In the genomic region with DNA sequence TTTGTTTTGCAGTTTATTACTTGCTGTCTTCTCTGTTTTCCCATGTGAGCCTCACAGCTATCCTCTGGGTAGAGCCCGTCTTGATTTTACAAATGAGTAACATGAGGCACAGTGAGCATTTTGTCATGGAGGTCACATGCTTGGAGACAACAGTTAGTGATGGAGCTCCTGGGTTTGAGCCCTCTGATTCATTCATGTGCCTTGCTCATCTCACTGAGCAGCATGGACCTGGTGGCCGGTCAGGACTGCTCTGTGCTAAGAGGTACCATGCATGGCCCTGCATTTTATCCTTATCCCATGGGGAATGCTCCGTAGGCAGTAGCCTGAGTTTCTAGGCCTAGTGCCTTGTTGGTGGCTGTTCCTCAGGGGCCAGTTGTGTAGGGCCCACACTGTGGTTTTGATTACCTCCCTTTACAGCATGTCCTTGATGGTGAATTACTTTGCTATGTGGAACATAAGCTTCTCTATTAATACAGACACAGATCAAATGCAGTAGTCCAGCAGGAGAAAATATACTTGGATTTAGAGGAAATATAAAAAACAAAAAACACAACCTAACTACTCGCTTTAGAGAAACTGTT, we compare ENCODE assay signal across 23 cellular contexts.
"Had no signal": no experiment of that assay in that cellular context is flagged by ENCODE, and none has a peak within 500 bp of the region (broad histone marks: within the 10 kb centered on the region; RNA-seq: fewer than 3 reads in every experiment).

No MANE protein-coding gene starts in this region.

- H3K4me1 ChIP-seq: foreskin keratinocyte, left ventricle myocardium inferior, right atrium auricular region, thyroid gland had no signal

- H3K27ac ChIP-seq: brain microvascular endothelial cell, foreskin keratinocyte, left ventricle myocardium inferior, ovary, right atrium auricular region, thyroid gland, upper lobe of right lung, WERI-Rb-1 had no signal

- H3K36me3 ChIP-seq: brain microvascular endothelial cell, left ventricle myocardium inferior, ovary, right atrium auricular region, thyroid gland, upper lobe of right lung, WERI-Rb-1 had no signal

- H3K4me3 ChIP-seq: left ventricle myocardium inferior, lung, mucosa of descending colon, ovary, right atrium auricular region, thyroid gland, upper lobe of right lung had no signal

- H3K27me3 ChIP-seq: brain microvascular endothelial cell, foreskin keratinocyte, ovary, right atrium auricular region, thyroid gland, upper lobe of right lung had no signal

- DNase-seq: activated CD4-positive, alpha-beta memory T cell treated with anti-CD3 and anti-CD28 coated beads, Interleukin-2, amount 10 ng/mL, durations not matched to agents 7 days and 5 days; activated CD4-positive, alpha-beta T cell treated with anti-CD3 and anti-CD28 coated beads, Interleukin-2, amount 10 ng/mL, durations not matched to agents 24 days and 14 days; activated CD8-positive, alpha-beta memory T cell treated with anti-CD3 and anti-CD28 coated beads, Interleukin-2, amount 50 U/mL, for 48 hours; activated gamma-delta T cell treated with Interleukin-2 at 50 U/mL for 16 hours; activated naive CD4-positive, alpha-beta T cell treated with anti-CD3 and anti-CD28 coated beads, Interleukin-2, amount 50 U/mL, for 16 hours; activated T-cell treated with anti-CD3 and anti-CD28 coated beads, Interleukin-2, amount 50 U/mL, for 4 hours; amniotic stem cell; brain microvascular endothelial cell; foreskin keratinocyte; kidney glomerular epithelial cell; left ventricle myocardium inferior; mucosa of descending colon; naive B cell; nephron progenitor cell; ovary; stimulated activated CD4-positive, alpha-beta T cell treated with anti-CD3 and anti-CD28 coated beads, Interleukin-2, amount 100 ng/mL, for 48 hours; stimulated activated naive CD8-positive, alpha-beta T cell treated with anti-CD3 and anti-CD28 coated beads, Interleukin-15, amount 100 ng/mL, for 72 hours; T-helper 1 cell; thyroid gland; upper lobe of right lung; WERI-Rb-1 had no signal

- H3K9me3 ChIP-seq: left ventricle myocardium inferior, mucosa of descending colon, ovary, right atrium auricular region, thyroid gland, upper lobe of right lung had no signal
